28 cellular contexts compared by ENCODE assay signal in genomic region chr6:93562566-93562965, GRCh38.
DNase-seq lines count a peak whose midpoint lies in the region; ATAC-seq and TF ChIP-seq lines count a peak whose summit lies in the region.
"Had no signal": no experiment of that assay in that cellular context is flagged by ENCODE, and none has a peak within 500 bp of the region (broad histone marks: within the 10 kb centered on the region; RNA-seq: fewer than 3 reads in every experiment).

No MANE protein-coding gene starts in this region.

- ATAC-seq in HG03039 (IDR thresholded peaks at IDR 0.05; ENCODE audit: unreplicated experiment), result no peak
- ATAC-seq in left ventricle myocardium superior, result no peak
- ATAC-seq: activated T-helper 17 cell treated with anti-CD3 and anti-CD28 coated beads, Interleukin-2, amount 50 U/mL, for 72 hours; CD8-positive, alpha-beta T cell; right lobe of liver had no signal

- intact Hi-C loops in A673 (cut with micrococcal nuclease; ENCODE audit: unreplicated experiment) (no loop called here), esophagus muscularis mucosa (cut with DNase I) (no loop called here), left ventricle myocardium superior (cut with micrococcal nuclease) (no loop called here)

- H3K4me3 ChIP-seq in A673 (ENCODE audit: low read depth, low read length, poor library complexity, severe bottlenecking) (no peak overlapping the region), esophagus muscularis mucosa (no peak overlapping the region), H7 (ENCODE audit: insufficient read depth, low read depth, low read length) (no peak overlapping the region)
- H3K4me3 ChIP-seq: esophagus squamous epithelium, HAP-1, right lobe of liver had no signal

- TF ChIP-seq CTCF in A673 (conservative IDR thresholded peaks at IDR 0.05; ENCODE audit: low read depth, low read length) (no peak), esophagus muscularis mucosa (IDR thresholded peaks at IDR 0.05) (no peak)

- 78% methylated on average over 1 of the region's 1 CpG for WGBS in esophagus muscularis mucosa

- H3K27me3 ChIP-seq in A673 (replicated peaks; ENCODE audit: insufficient read depth, low read depth, low read length, poor library complexity), result no peaks in the 10 kb centered on the region
- no peaks in the 10 kb centered on the region for H3K27me3 ChIP-seq in esophagus muscularis mucosa
- no peaks in the 10 kb centered on the region for H3K27me3 ChIP-seq in H7 (ENCODE audit: control insufficient read depth, insufficient read depth, low read length)
- H3K27me3 ChIP-seq: esophagus squamous epithelium, right lobe of liver had no signal

- H3K27ac ChIP-seq in A673 (ENCODE audit: low read depth, low read length, poor library complexity, severe bottlenecking) (no peak overlapping the region), esophagus muscularis mucosa (replicated peaks in 1 of 4) (peak overlapping the region in 3 of 4 donors; percentile 75 to 84 (median 83))
- H3K27ac ChIP-seq: esophagus squamous epithelium, right lobe of liver had no signal

- CTCF ChIA-PET in A673 (lab: Charles Lee), result no interaction called here

- BruUV-seq in A673 (replicated peaks; lab: Mats Ljungman, UMichigan), result no TSS peak

- TF ChIP-seq EP300 in esophagus muscularis mucosa (IDR thresholded peaks at IDR 0.05), result no peak

- H3K4me1 ChIP-seq in A673 (ENCODE audit: insufficient read depth, low read length, poor library complexity, severe bottlenecking) (no peaks in the 10 kb centered on the region), esophagus muscularis mucosa (peaks cover 0 to 50% (median 26%) of the 10 kb centered on the region in 4 donors)
- H3K4me1 ChIP-seq: esophagus squamous epithelium, HAP-1, right lobe of liver had no signal

- H3K36me3 ChIP-seq in A673 (ENCODE audit: insufficient read depth, low read length, poor library complexity, severe bottlenecking) (no peaks in the 10 kb centered on the region), esophagus muscularis mucosa (no peaks in the 10 kb centered on the region), H7 (replicated peaks; ENCODE audit: control insufficient read depth, insufficient read depth, low read length) (no peaks in the 10 kb centered on the region)
- H3K36me3 ChIP-seq: esophagus squamous epithelium, HAP-1, right lobe of liver had no signal

- TF ChIP-seq POLR2A in esophagus muscularis mucosa (IDR thresholded peaks at IDR 0.05; ENCODE audit: low read depth), result no peak

- POLR2A ChIA-PET in A673 (lab: Charles Lee; ENCODE audit: low non-redundant PET), result no interaction called here

- DNase-seq in A673 (ENCODE audit: low spot score), result peak; percentile 8
- peak; percentile 2 for DNase-seq in T1000 (lab: John Stamatoyannopoulos, UW)
- no peak for DNase-seq in esophagus muscularis mucosa (ENCODE audit: extremely low spot score)
- DNase-seq in myocyte (ENCODE audit: low read depth), result peak; percentile 61
- no peak for DNase-seq in H7
- DNase-seq in left ventricle myocardium superior, result no peak
- DNase-seq in stimulated activated CD4-positive, alpha-beta T cell treated with anti-CD3 and anti-CD28 coated beads, Interleukin-1b, Interleukin-23, amount 100 ng/mL, for 48 hours, result no peak
- DNase-seq: 8988T; activated CD4-positive, alpha-beta memory T cell treated with anti-CD3 and anti-CD28 coated beads for 36 hours; activated CD4-positive, CD25-positive, alpha-beta regulatory T cell treated with anti-CD3 and anti-CD28 coated beads, Interleukin-2, amount 50 U/mL, for 72 hours; activated CD8-positive, alpha-beta memory T cell treated with anti-CD3 and anti-CD28 coated beads, Interleukin-2, amount 50 U/mL, for 48 hours; activated naive CD4-positive, alpha-beta T cell treated with anti-CD3 and anti-CD28 coated beads, Interleukin-2, amount 50 U/mL, for 16 hours; AML-193; amygdala; CD8-positive, alpha-beta T cell; EL; endodermal cell; esophagus squamous epithelium; KBM-7; NCI-H1417 treated with DMSO at 0.1 percent for 48 hours; NCI-H446 treated with DMSO at 0.1 percent for 48 hours; NCI-H82; right lobe of liver; RPMI8226; stimulated activated naive CD4-positive, alpha-beta T cell had no signal

- H3K9me3 ChIP-seq in A673 (ENCODE audit: low read depth, low read length, poor library complexity, severe bottlenecking) (no peaks in the 10 kb centered on the region), esophagus muscularis mucosa (no peaks in the 10 kb centered on the region)
- H3K9me3 ChIP-seq: esophagus squamous epithelium, HAP-1, right lobe of liver had no signal

Comparison
In these comparisons a context has a peak if more than half of its experiments do, and no peak if none do; other contexts are left out.
1. DNase-seq: peak in A673 (single experiment), T1000 (single experiment) and myocyte (single experiment); none in esophagus muscularis mucosa (single experiment), H7 (single experiment), left ventricle myocardium superior (single experiment) and stimulated activated CD4-positive, alpha-beta T cell treated with anti-CD3 and anti-CD28 coated beads, Interleukin-1b, Interleukin-23, amount 100 ng/mL, for 48 hours (single experiment).